ENCODE assay signal across 8 cellular contexts in the genomic region with DNA sequence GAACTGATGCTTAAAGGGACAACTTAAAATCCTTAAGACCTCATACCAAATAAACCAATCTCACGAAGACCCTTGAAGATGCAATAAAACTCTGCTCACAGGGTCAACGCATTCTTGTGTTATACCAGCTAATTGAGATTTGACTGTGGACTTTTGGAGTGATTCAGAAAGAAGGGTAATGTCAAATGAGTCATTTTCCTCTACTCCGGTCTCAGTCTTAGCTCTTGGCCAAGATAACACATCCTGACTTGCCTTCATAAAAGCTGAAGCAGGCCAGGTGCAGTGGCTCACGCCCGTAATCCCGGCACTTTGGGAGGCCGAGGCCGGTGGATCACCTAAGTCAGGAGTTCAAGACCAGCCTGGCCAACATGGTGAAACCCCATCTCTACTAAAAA. TPM values are rescaled to one million over a fixed set of nuclear protein-coding genes. Genes with fewer than 3 reads are reported as not detected.
A peak's percentile ranks its signal among the peaks of the same experiment; 100 is the strongest.
DNase-seq lines count a peak whose midpoint lies in the region; ATAC-seq and TF ChIP-seq lines count a peak whose summit lies in the region.

No MANE protein-coding gene starts in this region.

- no peak for ATAC-seq in GM18861 (IDR thresholded peaks at IDR 0.05; ENCODE audit: unreplicated experiment)
- ATAC-seq in GM19455 (IDR thresholded peaks at IDR 0.05; ENCODE audit: unreplicated experiment) = no peak

- no peaks in the 10 kb centered on the region for H3K27me3 ChIP-seq in Caco-2 (replicated peaks; ENCODE audit: control insufficient read depth, insufficient read depth, low read length)

- POLR2A ChIA-PET in Caco-2 (lab: Charles Lee) = interaction anchor here (1.4 kb wide), 1 partner anchor 10 kb away, joined by 4 read pairs; no protein-coding TSS in a partner anchor

- H3K27ac Mint-ChIP-seq in Caco-2 (ENCODE audit: unreplicated experiment) = no peak overlapping the region
- peak overlapping the region; percentile 96 for H3K27ac Mint-ChIP-seq in activated naive CD4-positive, alpha-beta T cell treated with anti-CD3 and anti-CD28 coated beads for 36 hours

- no TSS peak for BruUV-seq in Caco-2 (replicated peaks; lab: Mats Ljungman, UMichigan)

- CTCF ChIA-PET in Caco-2 (lab: Charles Lee) = interaction anchor here (1.0 to 1.7 kb wide), 5 partner anchors 12 to 58 kb away, joined by 3 to 8 read pairs (median 6); no protein-coding TSS in a partner anchor
- CTCF ChIA-PET in activated naive CD4-positive, alpha-beta T cell treated with anti-CD3 and anti-CD28 coated beads for 36 hours (lab: Charles Lee) = interaction anchor here (1.0 to 5.5 kb wide), 15 partner anchors 11 to 149 kb away, joined by 3 to 36 read pairs (median 6); a partner anchor contains a TSS

- peaks cover 14% of the 10 kb centered on the region for H3K4me1 Mint-ChIP-seq in Caco-2 (ENCODE audit: low read depth, unreplicated experiment)
- peaks cover 44% of the 10 kb centered on the region for H3K4me1 Mint-ChIP-seq in activated naive CD4-positive, alpha-beta T cell treated with anti-CD3 and anti-CD28 coated beads for 36 hours (ENCODE audit: low read depth)

- peak overlapping the region; percentile 7 for H3K4me3 Mint-ChIP-seq in Caco-2 (ENCODE audit: unreplicated experiment)
- peak overlapping the region; percentile 100 for H3K4me3 Mint-ChIP-seq in activated naive CD4-positive, alpha-beta T cell treated with anti-CD3 and anti-CD28 coated beads for 36 hours

- peaks cover 3% of the 10 kb centered on the region; the same call in 1 of the 2 replicates for H3K36me3 ChIP-seq in Caco-2 (ENCODE audit: control insufficient read depth, insufficient read depth, low read length)

- H3K4me3 ChIP-seq in Caco-2 (ENCODE audit: low read depth, low read length) = no peak overlapping the region

- intact Hi-C loops in Caco-2 (cut with micrococcal nuclease; ENCODE audit: unreplicated experiment) = no loop called here
- intact Hi-C loops in activated naive CD4-positive, alpha-beta T cell treated with anti-CD3 and anti-CD28 coated beads for 36 hours (cut with micrococcal nuclease) = loop anchor here (2.0 to 10.0 kb wide), 5 partner anchors 150 to 1768 kb away; a partner anchor contains a TSS

- no peaks in the 10 kb centered on the region for H3K9me3 ChIP-seq in Caco-2

- DNase-seq in Caco-2 = no peak
- peak; percentile 43 for DNase-seq in MV-4-11 (lab: John Stamatoyannopoulos, UW)
- DNase-seq in activated naive CD4-positive, alpha-beta T cell treated with anti-CD3 and anti-CD28 coated beads for 36 hours = peak; percentile 77
- DNase-seq in hepatic stellate cell (ENCODE audit: low spot score) = peak; percentile 54
- peak; percentile 32 to 52 for DNase-seq in stimulated activated CD8-positive, alpha-beta memory T cell treated with anti-CD3 and anti-CD28 coated beads, Interleukin-7, amount 100 ng/mL, for 48 hours (ENCODE audit: extremely low read depth in 1 of 2, low read depth in 1 of 2)
- DNase-seq in NCI-H1105 (lab: John Stamatoyannopoulos, UW) = no peak

- TF ChIP-seq CTCF in Caco-2 (IDR thresholded peaks at IDR 0.05; ENCODE audit: insufficient read depth in 1 of 2, low read depth in 1 of 2, low read length in 1 of 2, severe bottlenecking in 1 of 2, unreplicated experiment in 1 of 2) = no peak

- no peaks in the 10 kb centered on the region for H3K9me3 Mint-ChIP-seq in Caco-2 (ENCODE audit: unreplicated experiment)
- no peaks in the 10 kb centered on the region for H3K9me3 Mint-ChIP-seq in activated naive CD4-positive, alpha-beta T cell treated with anti-CD3 and anti-CD28 coated beads for 36 hours

- H3K4me1 ChIP-seq in Caco-2 = peaks cover 23% of the 10 kb centered on the region

- H3K27me3 Mint-ChIP-seq in Caco-2 (ENCODE audit: insufficient read depth, unreplicated experiment) = no peaks in the 10 kb centered on the region
- H3K27me3 Mint-ChIP-seq in activated naive CD4-positive, alpha-beta T cell treated with anti-CD3 and anti-CD28 coated beads for 36 hours (ENCODE audit: low read depth) = no peaks in the 10 kb centered on the region

- H3K36me3 Mint-ChIP-seq in Caco-2 (ENCODE audit: insufficient read depth, unreplicated experiment) = peaks cover 89% of the 10 kb centered on the region
- H3K36me3 Mint-ChIP-seq in activated naive CD4-positive, alpha-beta T cell treated with anti-CD3 and anti-CD28 coated beads for 36 hours (ENCODE audit: low read depth) = peaks cover 65% of the 10 kb centered on the region

RNA-seq across cellular contexts. Expression of a gene that starts 3.8 kb away (rescaled TPM):
- total RNA-seq in Caco-2 (2022) = 733 and 791 TPM in 2 replicates
- 1,000 to 10,000 TPM; 1,794 to 1,797 TPM for total RNA-seq in activated naive CD4-positive, alpha-beta T cell treated with anti-CD3 and anti-CD28 coated beads for 36 hours

RNA-seq across cellular contexts. Expression of a gene that starts 29.6 kb away (rescaled TPM):
- 1.2 and 2.0 TPM in 2 replicates for total RNA-seq in Caco-2 (2022)
- not detected for total RNA-seq in activated naive CD4-positive, alpha-beta T cell treated with anti-CD3 and anti-CD28 coated beads for 36 hours

RNA-seq across cellular contexts. Expression of a gene that starts 45.2 kb away (rescaled TPM):
- total RNA-seq in Caco-2 (2022) = 62.2 and 64.6 TPM in 2 replicates
- 10 to 100 TPM; 38.8 to 44.7 TPM for total RNA-seq in activated naive CD4-positive, alpha-beta T cell treated with anti-CD3 and anti-CD28 coated beads for 36 hours

Comparison
In these comparisons a context has a peak if more than half of its experiments do, and no peak if none do; other contexts are left out.
1. DNase-seq: peak in MV-4-11 (single experiment), activated naive CD4-positive, alpha-beta T cell treated with anti-CD3 and anti-CD28 coated beads for 36 hours (single experiment), hepatic stellate cell (single experiment) and stimulated activated CD8-positive, alpha-beta memory T cell treated with anti-CD3 and anti-CD28 coated beads, Interleukin-7, amount 100 ng/mL, for 48 hours (2 of 2); none in Caco-2 (0 of 2) and NCI-H1105 (single experiment).